9 cellular contexts compared by ENCODE assay signal in the genomic region with DNA sequence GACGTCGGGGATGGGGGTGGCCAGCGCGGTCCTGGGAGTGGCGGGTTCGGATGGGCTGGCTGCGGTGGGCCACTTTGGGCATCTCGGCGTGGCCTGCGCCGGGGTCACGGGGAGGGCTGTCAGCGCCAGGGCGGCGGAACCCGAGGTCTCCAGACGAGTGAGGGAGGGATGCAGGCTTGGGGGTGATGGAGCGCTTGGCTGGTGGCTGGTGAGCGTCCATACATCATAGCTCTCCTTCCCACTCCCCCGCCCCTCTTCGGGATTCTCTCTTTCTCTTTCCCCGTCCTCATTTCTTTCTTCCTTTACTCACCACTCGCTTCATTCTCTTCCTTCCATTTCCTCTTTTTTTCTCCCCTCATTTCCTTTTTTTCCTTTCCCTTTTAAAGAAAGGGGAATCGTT.
DNase-seq lines count a peak whose midpoint lies in the region; ATAC-seq, FAIRE-seq and TF ChIP-seq lines count a peak whose summit lies in the region.
"Had no signal": no experiment of that assay in that cellular context is flagged by ENCODE, and none has a peak within 500 bp of the region (broad histone marks: within the 10 kb centered on the region; RNA-seq: fewer than 3 reads in every experiment).

No MANE protein-coding gene starts in this region.

- H3K9me3 ChIP-seq in aorta (ENCODE audit: control insufficient read depth, low read length) (no peaks in the 10 kb centered on the region), small intestine (ENCODE audit: control insufficient read depth, low read depth) (no peaks in the 10 kb centered on the region)

- H2BK5ac ChIP-seq in mesendoderm (ENCODE audit: low read length), result no peak overlapping the region

- no peak overlapping the region for H4K5ac ChIP-seq in mesendoderm (ENCODE audit: low read length)

- H3K27me3 ChIP-seq in mesendoderm (ENCODE audit: insufficient read depth, low read length, poor library complexity) (peaks cover 4% of the 10 kb centered on the region), aorta (ENCODE audit: control insufficient read depth in 1 of 2, insufficient read depth in 2 of 2, low read length in 1 of 2) (no peaks in the 10 kb centered on the region), small intestine (ENCODE audit: control insufficient read depth in 2 of 2, insufficient read depth in 2 of 2, low read length in 2 of 2) (peaks cover 0 to 6% of the 10 kb centered on the region in 2 donors)

- no peak overlapping the region for H3K18ac ChIP-seq in mesendoderm (ENCODE audit: low read length)

- no peak for FAIRE-seq in small intestine (lab: Jason Lieb, UNC)
- FAIRE-seq: GM18507 had no signal

- TF ChIP-seq CTCF in natural killer cell (IDR thresholded peaks at IDR 0.05), result no peak

- no peak overlapping the region for H3K9ac ChIP-seq in mesendoderm (ENCODE audit: low read length)

- H2AK5ac ChIP-seq in mesendoderm (ENCODE audit: low read length), result no peak overlapping the region

- H3K27ac Mint-ChIP-seq in natural killer cell treated with Interleukin-12 subunit alpha and Interleukin-12 subunit beta and Interleukin-15 and Interleukin-18, amount 100 ng/mL, for 72 hours, result no peak overlapping the region
- no peak overlapping the region for H3K27ac Mint-ChIP-seq in natural killer cell
- no peak overlapping the region for H3K27ac Mint-ChIP-seq in central memory CD8-positive, alpha-beta T cell (ENCODE audit: low read depth)

- no peak overlapping the region for H4K8ac ChIP-seq in mesendoderm (ENCODE audit: low read depth, low read length)

- H3K23ac ChIP-seq in mesendoderm (ENCODE audit: low read length), result no peak overlapping the region

- peaks cover 32 to 49% of the 10 kb centered on the region in 2 donors for H3K27me3 Mint-ChIP-seq in natural killer cell treated with Interleukin-12 subunit alpha and Interleukin-12 subunit beta and Interleukin-15 and Interleukin-18, amount 100 ng/mL, for 72 hours
- H3K27me3 Mint-ChIP-seq in natural killer cell (ENCODE audit: low read depth in 2 of 2), result peaks cover 37 to 66% of the 10 kb centered on the region in 2 donors
- H3K27me3 Mint-ChIP-seq in central memory CD8-positive, alpha-beta T cell, result peaks cover 68% of the 10 kb centered on the region

- DNase-seq in natural killer cell treated with Interleukin-12 subunit alpha and Interleukin-12 subunit beta and Interleukin-15 and Interleukin-18, amount 100 ng/mL, for 72 hours (ENCODE audit: low spot score), result no peak
- DNase-seq in natural killer cell, result no peak
- no peak for DNase-seq in central memory CD8-positive, alpha-beta T cell (ENCODE audit: low spot score in 2 of 2)
- DNase-seq in mesendoderm, result peak; percentile 13
- DNase-seq in aorta, result peak in 1 of 2 donors; percentile 76
- DNase-seq in small intestine, result no peak
- no peak for DNase-seq in AML-193 (lab: John Stamatoyannopoulos, UW)

- H2BK120ac ChIP-seq in mesendoderm (ENCODE audit: low read depth, low read length), result no peak overlapping the region

- peak in 1 of 2 donors; percentile 17 for ATAC-seq in natural killer cell treated with Interleukin-12 subunit alpha and Interleukin-12 subunit beta and Interleukin-15 and Interleukin-18, amount 100 ng/mL, for 72 hours
- no peak for ATAC-seq in natural killer cell
- no peak for ATAC-seq in central memory CD8-positive, alpha-beta T cell (replicated peaks; ENCODE audit: extremely low read depth, poor library complexity, severe bottlenecking)
- peak; percentile 59 for ATAC-seq in aorta (ENCODE audit: low FRiP score)
- no peak for ATAC-seq in HG03139 (IDR thresholded peaks at IDR 0.05; ENCODE audit: unreplicated experiment)

- H3K79me2 ChIP-seq in mesendoderm (ENCODE audit: control insufficient read depth, insufficient read depth, low read length), result no peaks in the 10 kb centered on the region

- intact Hi-C loops in natural killer cell (cut with micrococcal nuclease) (no loop called here), aorta (cut with DNase I) (loop anchor here in 1 of 2 donors (10.0 kb wide), 1 partner anchor 261 kb away; a partner anchor contains a TSS)

- H3K79me1 ChIP-seq in mesendoderm (ENCODE audit: low read length), result no peaks in the 10 kb centered on the region

- H3K4ac ChIP-seq in mesendoderm (ENCODE audit: low read depth, low read length), result no peak overlapping the region

- H3K56ac ChIP-seq in mesendoderm (ENCODE audit: low read length), result peak overlapping the region; percentile 46

- H3K9me3 Mint-ChIP-seq in natural killer cell treated with Interleukin-12 subunit alpha and Interleukin-12 subunit beta and Interleukin-15 and Interleukin-18, amount 100 ng/mL, for 72 hours, result no peaks in the 10 kb centered on the region
- H3K9me3 Mint-ChIP-seq in natural killer cell, result peaks cover 3 to 5% of the 10 kb centered on the region in 2 donors
- no peaks in the 10 kb centered on the region for H3K9me3 Mint-ChIP-seq in central memory CD8-positive, alpha-beta T cell

- peak overlapping the region; percentile 68 for H3K4me3 Mint-ChIP-seq in natural killer cell treated with Interleukin-12 subunit alpha and Interleukin-12 subunit beta and Interleukin-15 and Interleukin-18, amount 100 ng/mL, for 72 hours
- H3K4me3 Mint-ChIP-seq in natural killer cell, result no peak overlapping the region
- peak overlapping the region; percentile 53 for H3K4me3 Mint-ChIP-seq in central memory CD8-positive, alpha-beta T cell

- no peak overlapping the region for H3K4me3 ChIP-seq in mesendoderm (ENCODE audit: low read length)
- peak overlapping the region; percentile 47 to 76 for H3K4me3 ChIP-seq in aorta (ENCODE audit: low read length in 2 of 2)
- H3K4me3 ChIP-seq in small intestine (ENCODE audit: low read depth in 1 of 2, low read length in 2 of 2), result peak overlapping the region in 1 of 2 donors; percentile 44

- H2BK15ac ChIP-seq in mesendoderm (replicated peaks; ENCODE audit: low read depth), result no peak overlapping the region

- H3K27ac ChIP-seq in mesendoderm (ENCODE audit: low read depth, low read length), result no peak overlapping the region
- H3K27ac ChIP-seq in aorta (ENCODE audit: low read depth in 1 of 2, low read length in 2 of 2), result no peak overlapping the region
- H3K27ac ChIP-seq in small intestine (ENCODE audit: low read depth in 1 of 2, low read length in 1 of 2), result no peak overlapping the region

- peak overlapping the region; percentile 39 for H3K4me2 ChIP-seq in mesendoderm (ENCODE audit: low read length)

- no CpG with 5 or more reads among the region's 24 CpGs for WGBS in mesendoderm (ENCODE audit: extremely low coverage, insufficient coverage, low lambda C conversion rate)
- 1 to 2% methylated on average over 22 to 24 of the region's 24 CpGs for WGBS in aorta, 2 donors
- 2 to 3% (median 2%) methylated on average over 23 to 24 of the region's 24 CpGs for WGBS in small intestine, 3 donors

- H3K36me3 Mint-ChIP-seq in natural killer cell treated with Interleukin-12 subunit alpha and Interleukin-12 subunit beta and Interleukin-15 and Interleukin-18, amount 100 ng/mL, for 72 hours, result peaks cover 9% of the 10 kb centered on the region
- H3K36me3 Mint-ChIP-seq in natural killer cell, result peaks cover 11% of the 10 kb centered on the region
- no peaks in the 10 kb centered on the region for H3K36me3 Mint-ChIP-seq in central memory CD8-positive, alpha-beta T cell (ENCODE audit: insufficient read depth)

- H3K4me1 Mint-ChIP-seq in natural killer cell treated with Interleukin-12 subunit alpha and Interleukin-12 subunit beta and Interleukin-15 and Interleukin-18, amount 100 ng/mL, for 72 hours (ENCODE audit: low read depth in 2 of 2), result peaks cover 4 to 7% of the 10 kb centered on the region in 2 donors
- peaks cover 6% of the 10 kb centered on the region in 2 donors for H3K4me1 Mint-ChIP-seq in natural killer cell
- peaks cover 7% of the 10 kb centered on the region for H3K4me1 Mint-ChIP-seq in central memory CD8-positive, alpha-beta T cell

- no peaks in the 10 kb centered on the region for H3K36me3 ChIP-seq in mesendoderm (ENCODE audit: control insufficient read depth, insufficient read depth, low read length)
- H3K36me3 ChIP-seq in aorta (ENCODE audit: control insufficient read depth in 1 of 2, insufficient read depth in 2 of 2, low read length in 1 of 2), result no peaks in the 10 kb centered on the region
- no peaks in the 10 kb centered on the region for H3K36me3 ChIP-seq in small intestine (ENCODE audit: control insufficient read depth in 2 of 2, insufficient read depth in 2 of 2, low read length in 2 of 2)

- H3K4me1 ChIP-seq in mesendoderm (ENCODE audit: control insufficient read depth, low read depth, low read length), result no peaks in the 10 kb centered on the region
- no peaks in the 10 kb centered on the region for H3K4me1 ChIP-seq in aorta (ENCODE audit: control insufficient read depth in 1 of 2, insufficient read depth in 2 of 2, low read length in 2 of 2)
- H3K4me1 ChIP-seq in small intestine (ENCODE audit: control insufficient read depth in 2 of 2, insufficient read depth in 1 of 2, low read depth in 1 of 2, low read length in 1 of 2), result no peaks in the 10 kb centered on the region
